ENCODE assay signal across 8 cellular contexts in the genomic region with DNA sequence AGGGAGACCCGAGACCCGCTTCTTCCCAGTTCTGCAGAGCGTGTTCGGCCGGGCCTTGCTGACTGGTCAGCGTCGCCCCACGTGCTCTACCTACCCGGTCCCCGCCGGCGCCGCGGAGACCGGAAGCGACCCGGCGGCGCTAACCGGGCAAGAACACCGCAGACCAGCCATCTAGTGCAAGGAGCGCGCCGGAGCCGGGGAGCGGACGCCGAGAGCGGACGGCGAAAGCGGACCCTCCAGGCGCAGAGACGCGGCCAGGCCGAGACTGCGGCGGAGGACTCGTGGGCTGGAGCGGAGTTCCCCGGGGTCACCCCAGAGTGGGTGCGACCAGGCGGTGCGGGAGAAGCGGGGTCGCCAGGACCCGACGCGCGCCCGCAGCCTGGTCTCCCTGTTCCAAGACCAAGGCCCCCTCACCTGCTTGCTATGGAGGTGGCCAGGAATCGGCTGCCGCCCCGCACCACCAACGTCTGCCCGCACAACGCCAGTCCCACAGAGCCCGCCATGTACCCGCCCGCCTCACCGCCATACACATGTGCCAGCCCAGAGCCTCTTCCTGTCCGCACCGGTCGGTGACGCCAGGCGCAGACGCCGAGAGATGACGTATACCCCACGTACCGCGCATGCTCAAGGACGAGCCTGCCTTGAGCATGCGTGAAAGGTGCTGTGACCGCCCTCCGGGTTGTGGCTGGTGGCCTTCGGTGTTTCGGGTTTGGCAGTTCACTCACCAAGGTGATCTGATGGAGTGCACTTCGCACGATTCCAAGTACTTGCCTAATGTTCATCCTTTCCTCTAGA. TPM values are rescaled to one million over a fixed set of nuclear protein-coding genes. Genes with fewer than 3 reads are reported as not detected.
A peak's percentile ranks its signal among the peaks of the same experiment; 100 is the strongest.
DNase-seq lines count a peak whose midpoint lies in the region; ATAC-seq, FAIRE-seq and TF ChIP-seq lines count a peak whose summit lies in the region.

A gene with protein sequence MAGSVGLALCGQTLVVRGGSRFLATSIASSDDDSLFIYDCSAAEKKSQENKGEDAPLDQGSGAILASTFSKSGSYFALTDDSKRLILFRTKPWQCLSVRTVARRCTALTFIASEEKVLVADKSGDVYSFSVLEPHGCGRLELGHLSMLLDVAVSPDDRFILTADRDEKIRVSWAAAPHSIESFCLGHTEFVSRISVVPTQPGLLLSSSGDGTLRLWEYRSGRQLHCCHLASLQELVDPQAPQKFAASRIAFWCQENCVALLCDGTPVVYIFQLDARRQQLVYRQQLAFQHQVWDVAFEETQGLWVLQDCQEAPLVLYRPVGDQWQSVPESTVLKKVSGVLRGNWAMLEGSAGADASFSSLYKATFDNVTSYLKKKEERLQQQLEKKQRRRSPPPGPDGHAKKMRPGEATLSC (minus strand): TSS at position 547 of the 795 bp plus-strand sequence. CDS start 44 bp downstream, at position 503.

- H3K9me3 ChIP-seq in IMR-90 (ENCODE audit: control insufficient read depth, insufficient read depth, low read length) (no peaks in the 10 kb centered on the region), OCI-LY7 (ENCODE audit: low read length) (no peaks in the 10 kb centered on the region), endothelial cell of umbilical vein (replicated peaks; ENCODE audit: control insufficient read depth, insufficient read depth, low read length) (no peaks in the 10 kb centered on the region)

- H3K4me1 ChIP-seq in IMR-90 (ENCODE audit: control insufficient read depth, insufficient read depth, low read length) (no peaks in the 10 kb centered on the region), OCI-LY7 (ENCODE audit: insufficient read depth, low read length, poor library complexity, severe bottlenecking) (peaks cover 20% of the 10 kb centered on the region), endothelial cell of umbilical vein (ENCODE audit: control insufficient read depth, extremely low read depth, insufficient read depth, low read length) (peaks cover 10% of the 10 kb centered on the region)

- H2AK5ac ChIP-seq in IMR-90 (ENCODE audit: low read depth, low read length): peak within 1 kb of the TSS; percentile 53

- peak within 1 kb of the TSS; percentile 80 for H3K4ac ChIP-seq in IMR-90 (ENCODE audit: low read depth, low read length)

- H3K4me2 ChIP-seq in IMR-90 (ENCODE audit: low read depth, low read length) (peak within 1 kb of the TSS; percentile 90), OCI-LY7 (ENCODE audit: low read length) (peak within 1 kb of the TSS; percentile 98), endothelial cell of umbilical vein (ENCODE audit: insufficient read depth, low read length) (peak within 1 kb of the TSS; percentile 94)

- H3K36me3 ChIP-seq in IMR-90 (ENCODE audit: control insufficient read depth, insufficient read depth, low read length): peaks cover 2% of the 10 kb centered on the region
- H3K36me3 ChIP-seq in OCI-LY7 (ENCODE audit: insufficient read depth, low read length): peaks cover 40% of the 10 kb centered on the region
- H3K36me3 ChIP-seq in endothelial cell of umbilical vein (ENCODE audit: control insufficient read depth in 2 of 2, extremely low read depth in 1 of 2, insufficient read depth in 2 of 2, low read length in 2 of 2): peaks cover 0 to 2% of the 10 kb centered on the region in 2 experiments

- in situ Hi-C loops in IMR-90 (cut with MboI; ENCODE audit: low sequenced_read_pairs): no loop called here

- intact Hi-C loops in IMR-90 (cut with micrococcal nuclease): no loop called here
- intact Hi-C loops in OCI-LY7 (cut with micrococcal nuclease; ENCODE audit: unreplicated experiment): loop anchor here (2.0 to 5.0 kb wide), 2 partner anchors 14 to 222 kb away; a partner anchor contains a TSS
- intact Hi-C loops in endothelial cell of umbilical vein (cut with micrococcal nuclease): loop anchor here (1.0 kb wide), 1 partner anchor 14 kb away; a partner anchor contains a TSS

- peak within 1 kb of the TSS; percentile 90 for H2AK9ac ChIP-seq in IMR-90 (replicated peaks; ENCODE audit: low read depth, low read length, poor library complexity)

- peak within 1 kb of the TSS; percentile 85 for H3K9ac ChIP-seq in IMR-90 (ENCODE audit: low read depth, low read length)
- H3K9ac ChIP-seq in endothelial cell of umbilical vein (replicated peaks; ENCODE audit: extremely low read depth, insufficient read depth, low read length): peak within 1 kb of the TSS; percentile 82

- peak within 1 kb of the TSS; percentile 67 for H3K4me3 ChIP-seq in IMR-90 (ENCODE audit: insufficient read depth, low read depth, low read length)
- H3K4me3 ChIP-seq in OCI-LY7 (ENCODE audit: low read depth, low read length, poor library complexity, severe bottlenecking): peak within 1 kb of the TSS; percentile 77
- peak within 1 kb of the TSS; percentile 20 to 69 (median 64) for H3K4me3 ChIP-seq in endothelial cell of umbilical vein (replicated peaks in 1 of 3; ENCODE audit: insufficient read depth in 1 of 3, low read depth in 1 of 3, low read length in 3 of 3)

- peak within 1 kb of the TSS; percentile 73 for H3K27ac ChIP-seq in IMR-90 (ENCODE audit: insufficient read depth, low read length)
- peak within 1 kb of the TSS; percentile 65 for H3K27ac ChIP-seq in OCI-LY7 (ENCODE audit: low read depth, low read length, poor library complexity, severe bottlenecking)
- peak within 1 kb of the TSS; percentile 77 for H3K27ac ChIP-seq in endothelial cell of umbilical vein (ENCODE audit: insufficient read depth, low read depth, low read length)

- no peaks in the 10 kb centered on the region for H4K20me1 ChIP-seq in IMR-90 (ENCODE audit: insufficient read depth, low read length)
- H4K20me1 ChIP-seq in OCI-LY7 (ENCODE audit: insufficient read depth, low read length): peaks cover 7% of the 10 kb centered on the region; the same call in 1 of the 2 replicates
- H4K20me1 ChIP-seq in endothelial cell of umbilical vein (replicated peaks; ENCODE audit: control insufficient read depth, extremely low read depth, insufficient read depth, low read length): no peaks in the 10 kb centered on the region

- H2AFZ ChIP-seq in IMR-90 (replicated peaks; ENCODE audit: low read length, poor library complexity) (peak within 1 kb of the TSS; percentile 99), OCI-LY7 (ENCODE audit: low read length) (peak within 1 kb of the TSS; percentile 62; the same call in 1 of the 2 replicates), endothelial cell of umbilical vein (ENCODE audit: low read depth, low read length) (peak within 1 kb of the TSS; percentile 77)

- H2BK20ac ChIP-seq in IMR-90 (ENCODE audit: low read depth, low read length): no peak within 1 kb of the TSS

- peak; percentile 81 for DNase-seq in DMS114 treated with DMSO at 0.1 percent for 48 hours (lab: John Stamatoyannopoulos, UW; ENCODE audit: unreplicated experiment)
- DNase-seq in IMR-90: peak; percentile 97
- peak; percentile 98 for DNase-seq in OCI-LY7 (ENCODE audit: low spot score)
- DNase-seq in activated T-cell treated with anti-CD3 and anti-CD28 coated beads for 1 hour (ENCODE audit: low read depth): peak; percentile 98
- peak; percentile 99 for DNase-seq in endothelial cell of umbilical vein (ENCODE audit: low read depth, low spot score)
- peak; percentile 95 for DNase-seq in midbrain (lab: John Stamatoyannopoulos, UW)
- peak; percentile 97 to 98 for DNase-seq in stimulated activated CD8-positive, alpha-beta memory T cell treated with anti-CD3 and anti-CD28 coated beads, Interleukin-15, amount 100 ng/mL, for 48 hours (ENCODE audit: low read depth in 2 of 2)

- WGBS in IMR-90 (ENCODE audit: extremely low coverage in 2 of 2, insufficient read length in 1 of 2), 2 experiments: 0% methylated on average over 68 of the region's 80 CpGs; no CpG with 5 or more reads in 1 of the 2 experiments

- peaks cover 21 to 26% of the 10 kb centered on the region in 2 experiments for H3K79me1 ChIP-seq in IMR-90 (ENCODE audit: low read depth in 1 of 2, low read length in 2 of 2)

- peaks cover 51% of the 10 kb centered on the region for H3K79me2 ChIP-seq in OCI-LY7 (ENCODE audit: insufficient read depth, low read depth, low read length)
- peaks cover 34% of the 10 kb centered on the region for H3K79me2 ChIP-seq in endothelial cell of umbilical vein (ENCODE audit: control insufficient read depth, insufficient read depth, low read length)

- ATAC-seq in GM21529 (IDR thresholded peaks at IDR 0.05; ENCODE audit: unreplicated experiment): peak; percentile 80
- ATAC-seq in IMR-90 (ENCODE audit: low read depth): peak; percentile 91

- peak within 1 kb of the TSS; percentile 92 for H4K5ac ChIP-seq in IMR-90 (ENCODE audit: low read depth, low read length)

- TF ChIP-seq POLR2A in IMR-90 (IDR thresholded peaks at IDR 0.05; ENCODE audit: low read depth, low read length) (peak; percentile 83), endothelial cell of umbilical vein (IDR thresholded peaks at IDR 0.05; ENCODE audit: low read depth, low read length) (peak; percentile 96)

- no peaks in the 10 kb centered on the region for H3K9me2 ChIP-seq in OCI-LY7 (ENCODE audit: insufficient read depth, low read length)

- H4K91ac ChIP-seq in IMR-90 (ENCODE audit: insufficient read depth, low read depth, low read length): peak within 1 kb of the TSS; percentile 88

- POLR2A ChIA-PET in IMR-90 (lab: Charles Lee; ENCODE audit: unreplicated experiment) (no interaction called here), OCI-LY7 (lab: Charles Lee) (interaction anchor here (0.8 to 1.2 kb wide), 2 partner anchors 14 to 140 kb away, joined by 3 to 7 read pairs; a partner anchor contains a TSS), endothelial cell of umbilical vein (lab: Charles Lee) (no interaction called here)

- peak within 1 kb of the TSS; percentile 83 for H3K56ac ChIP-seq in IMR-90 (ENCODE audit: extremely low read depth, insufficient read depth, low read length)

- FAIRE-seq in endothelial cell of umbilical vein (lab: Jason Lieb, UNC): peak; percentile 77

- H4K8ac ChIP-seq in IMR-90 (ENCODE audit: low read depth in 2 of 2, low read length in 2 of 2): peak within 1 kb of the TSS; percentile 55 to 100

- H3K14ac ChIP-seq in IMR-90 (replicated peaks; ENCODE audit: low read depth, low read length): peak within 1 kb of the TSS; percentile 96

- BruUV-seq in IMR-90 (replicated peaks; lab: Mats Ljungman, UMichigan) (no TSS peak), OCI-LY7 (replicated peaks; lab: Mats Ljungman, UMichigan) (no TSS peak), endothelial cell of umbilical vein (replicated peaks; lab: Mats Ljungman, UMichigan) (no TSS peak)

- TF ChIP-seq CTCF in IMR-90 (conservative IDR thresholded peaks at IDR 0.05; ENCODE audit: low read depth, low read length) (no peak), OCI-LY7 (conservative IDR thresholded peaks at IDR 0.05; ENCODE audit: low read length) (no peak), endothelial cell of umbilical vein (IDR thresholded peaks at IDR 0.05; ENCODE audit: extremely low read depth in 1 of 2, insufficient read depth in 1 of 2, low read depth in 1 of 2, low read length in 2 of 2) (no peak)

- H3K9me1 ChIP-seq in IMR-90 (ENCODE audit: insufficient read depth, low read length) (no peaks in the 10 kb centered on the region), endothelial cell of umbilical vein (replicated peaks; ENCODE audit: control insufficient read depth, extremely low read depth, insufficient read depth, low read length) (no peaks in the 10 kb centered on the region)

- H3K27me3 ChIP-seq in IMR-90 (ENCODE audit: control insufficient read depth, insufficient read depth, low read length) (no peaks in the 10 kb centered on the region), endothelial cell of umbilical vein (ENCODE audit: control insufficient read depth in 2 of 2, insufficient read depth in 2 of 2, low read length in 2 of 2) (no peaks in the 10 kb centered on the region)

- dilution Hi-C loops in IMR-90 (cut with HindIII; ENCODE audit: low sequenced_read_pairs, unreplicated experiment) (no loop called here), endothelial cell of umbilical vein (cut with MboI; ENCODE audit: extremely low pct_ligation_motif_present, low sequenced_read_pairs) (no loop called here)

- peak within 1 kb of the TSS; percentile 90 for H3K23ac ChIP-seq in IMR-90 (ENCODE audit: low read depth, low read length)

- CTCF ChIA-PET in IMR-90 (lab: Yijun Ruan, JAX) (no interaction called here), OCI-LY7 (lab: Charles Lee; ENCODE audit: unreplicated experiment) (no interaction called here), endothelial cell of umbilical vein (lab: Charles Lee) (no interaction called here)

- TF ChIP-seq RAD21 in IMR-90 (IDR thresholded peaks at IDR 0.05; ENCODE audit: low read length): no peak

- peak within 1 kb of the TSS; percentile 43; the same call in 1 of the 2 replicates for H3K18ac ChIP-seq in IMR-90 (ENCODE audit: low read depth, low read length)

- peak within 1 kb of the TSS; percentile 9; the same call in 1 of the 2 replicates for H2BK120ac ChIP-seq in IMR-90 (ENCODE audit: low read depth, low read length)

- peak within 1 kb of the TSS; percentile 83 for H2BK5ac ChIP-seq in IMR-90 (ENCODE audit: low read depth, low read length, poor library complexity, severe bottlenecking)

- H2BK15ac ChIP-seq in IMR-90 (ENCODE audit: low read depth, low read length): no peak within 1 kb of the TSS

RNA-seq across cellular contexts. Expression of the gene that starts here (rescaled TPM):
- total RNA-seq in IMR-90 (2012; rRNA removed): 8.6 and 11.3 TPM in 2 replicates
- 20.2 and 20.8 TPM in 2 replicates for polyA plus RNA-seq in IMR-90 (2012; rRNA removed)
- 15.7 and 21.6 TPM in 2 replicates for polyA plus RNA-seq in IMR-90 (2012; cell fraction: cytosol; rRNA removed)
- polyA plus RNA-seq in IMR-90 (2012; cell fraction: nucleus; rRNA removed; ENCODE audit: low replicate concordance): 19.5 and 32.3 TPM in 2 replicates
- total RNA-seq in OCI-LY7 (2014; rRNA removed; shearing (Covaris generic)): 38.1 and 45.7 TPM in 2 replicates
- 62.2 and 73.8 TPM in 2 replicates for total RNA-seq in OCI-LY7 (2022)
- 30.4 and 40.0 TPM in 2 replicates for total RNA-seq in endothelial cell of umbilical vein
- 18.6 and 24.5 TPM in 2 replicates for polyA plus RNA-seq in endothelial cell of umbilical vein
- 21.7 and 22.5 TPM in 2 replicates for polyA plus RNA-seq in endothelial cell of umbilical vein (2011; cell fraction: cytosol; rRNA removed)
- 37.9 and 45.2 TPM in 2 replicates for polyA plus RNA-seq in endothelial cell of umbilical vein (2011; cell fraction: nucleus; rRNA removed)
- polyA plus RNA-seq in endothelial cell of umbilical vein (2012): 24.3 and 29.9 TPM in 2 replicates
- 24.4 and 28.0 TPM in 2 replicates for polyA minus RNA-seq in endothelial cell of umbilical vein
- polyA minus RNA-seq in endothelial cell of umbilical vein (2011; cell fraction: cytosol; rRNA and poly(A)+ RNA removed): 28.6 TPM
- 22.7 and 27.1 TPM in 2 replicates for polyA minus RNA-seq in endothelial cell of umbilical vein (2011; cell fraction: nucleus; rRNA and poly(A)+ RNA removed)

Comparison
In these comparisons a context has a peak if more than half of its experiments do, and no peak if none do; other contexts are left out.
1. Peak in every context shown above with its lines: DNase-seq, ATAC-seq, H3K4me3 ChIP-seq and H3K27ac ChIP-seq.